ENCODE assay signal across 1 cellular context in the genomic region with DNA sequence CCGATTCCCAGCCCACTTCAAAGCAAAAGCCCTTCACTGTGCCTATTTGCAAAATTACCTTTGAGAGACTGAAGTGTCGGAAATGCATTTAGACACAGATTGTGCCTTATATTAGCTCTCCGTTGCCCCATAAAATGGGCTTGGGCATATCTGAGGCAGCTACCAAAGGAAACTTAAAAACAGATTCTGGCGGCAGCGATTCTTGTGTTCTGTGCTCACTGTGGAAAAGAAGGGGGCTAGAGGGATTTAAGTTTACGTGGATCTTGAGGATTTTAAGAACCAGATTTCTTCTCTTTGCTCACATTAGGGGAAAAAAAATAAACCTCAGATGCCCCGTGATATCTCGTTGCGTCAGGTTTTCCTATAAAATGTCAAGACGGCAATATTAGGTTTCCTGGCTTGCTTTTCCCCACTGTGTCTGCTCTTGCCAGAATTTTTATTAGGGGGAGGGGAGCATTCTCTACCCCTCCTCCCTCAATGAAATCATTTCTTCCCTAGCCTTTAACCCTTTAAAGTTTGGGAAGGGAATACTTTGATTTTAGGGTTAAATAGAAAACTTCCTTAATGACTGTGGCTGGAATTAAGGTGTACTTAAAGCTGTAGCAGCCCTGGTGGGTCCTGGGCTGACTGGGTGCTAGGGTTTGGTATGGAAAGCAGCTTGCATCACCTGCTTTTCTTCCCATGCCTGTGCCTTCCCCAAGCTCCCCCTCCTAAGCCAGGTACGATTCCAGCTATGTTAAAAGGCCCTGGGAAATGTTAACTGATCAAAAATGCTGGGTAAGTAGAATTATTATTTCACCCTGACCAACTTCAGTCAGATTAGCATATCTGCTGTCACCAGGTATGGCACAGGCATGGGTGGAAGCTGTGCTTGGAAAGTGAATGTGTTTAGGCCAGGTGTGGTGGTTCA.
TF ChIP-seq lines count a peak whose summit lies in the region.

No MANE protein-coding gene starts in this region.

TF ChIP-seq in IMR-90, 13 proteins besides CTCF, POLR2A, EP300 and RAD21 (continued from another document):
- TF ChIP-seq RFX5 (IDR thresholded peaks at IDR 0.05; ENCODE audit: low read depth, low read length) (no peak), MXI1 (IDR thresholded peaks at IDR 0.05; ENCODE audit: borderline replicate concordance, low read depth, low read length) (no peak)
